ENCODE assay signal across 18 cellular contexts in genomic region chr2:197181491-197181890, GRCh38.
DNase-seq lines count a peak whose midpoint lies in the region; ATAC-seq and TF ChIP-seq lines count a peak whose summit lies in the region.
"Had no signal": no experiment of that assay in that cellular context is flagged by ENCODE, and none has a peak within 500 bp of the region (broad histone marks: within the 10 kb centered on the region; RNA-seq: fewer than 3 reads in every experiment).

No MANE protein-coding gene starts in this region.

- H3K4me1 Mint-ChIP-seq in activated B cell treated with CpG ODN at 0.5 μM for 24 hours (peaks cover 58% of the 10 kb centered on the region), immature natural killer cell (peaks cover 70 to 86% of the 10 kb centered on the region in 2 donors)

- H3K27me3 ChIP-seq in AG04450 (ENCODE audit: control insufficient read depth, insufficient read depth, low read length) = no peaks in the 10 kb centered on the region
- H3K27me3 ChIP-seq: gastroesophageal sphincter, suprapubic skin had no signal

- H3K27ac Mint-ChIP-seq in activated B cell treated with CpG ODN at 0.5 μM for 24 hours (peak overlapping the region; percentile 21), immature natural killer cell (peak overlapping the region; percentile 3 to 83 (median 62))
- H3K27ac Mint-ChIP-seq: activated CD4-positive, alpha-beta T cell treated with anti-CD3 and anti-CD28 coated beads, Interleukin-2, amount 10 ng/mL, durations not matched to agents 24 days and 14 days; activated naive CD8-positive, alpha-beta T cell treated with anti-CD3 and anti-CD28 coated beads, Interleukin-2, amount 10 ng/mL, durations not matched to agents 7 days and 5 days; mesothelial cell of epicardium had no signal

- no peak overlapping the region for H3K4me3 ChIP-seq in AG04450 (ENCODE audit: low read depth, low read length)
- H3K4me3 ChIP-seq: gastroesophageal sphincter, suprapubic skin had no signal

- no peaks in the 10 kb centered on the region for H3K27me3 Mint-ChIP-seq in activated B cell treated with CpG ODN at 0.5 μM for 24 hours
- peaks cover 0 to 1% (median 0%) of the 10 kb centered on the region in 3 donors for H3K27me3 Mint-ChIP-seq in immature natural killer cell (ENCODE audit: low read depth in 3 of 3)
- H3K27me3 Mint-ChIP-seq: activated CD4-positive, alpha-beta T cell treated with anti-CD3 and anti-CD28 coated beads, Interleukin-2, amount 10 ng/mL, durations not matched to agents 24 days and 14 days; activated naive CD8-positive, alpha-beta T cell treated with anti-CD3 and anti-CD28 coated beads, Interleukin-2, amount 10 ng/mL, durations not matched to agents 7 days and 5 days had no signal

- no peaks in the 10 kb centered on the region for H3K9me3 Mint-ChIP-seq in activated B cell treated with CpG ODN at 0.5 μM for 24 hours
- H3K9me3 Mint-ChIP-seq in immature natural killer cell = no peaks in the 10 kb centered on the region
- H3K9me3 Mint-ChIP-seq: activated CD4-positive, alpha-beta T cell treated with anti-CD3 and anti-CD28 coated beads, Interleukin-2, amount 10 ng/mL, durations not matched to agents 24 days and 14 days; activated naive CD8-positive, alpha-beta T cell treated with anti-CD3 and anti-CD28 coated beads, Interleukin-2, amount 10 ng/mL, durations not matched to agents 7 days and 5 days had no signal

- peak overlapping the region; percentile 21 for H3K27ac ChIP-seq in AG04450 (ENCODE audit: low read depth, low read length)
- H3K27ac ChIP-seq: suprapubic skin had no signal

- H3K36me3 Mint-ChIP-seq in activated B cell treated with CpG ODN at 0.5 μM for 24 hours (ENCODE audit: low read depth) = peaks cover 73% of the 10 kb centered on the region
- peaks cover 3 to 15% (median 8%) of the 10 kb centered on the region in 3 donors for H3K36me3 Mint-ChIP-seq in immature natural killer cell
- H3K36me3 Mint-ChIP-seq: mesothelial cell of epicardium had no signal

- intact Hi-C loops in activated B cell treated with CpG ODN at 0.5 μM for 24 hours (cut with micrococcal nuclease) (no loop called here), sciatic nerve (cut with DNase I) (loop anchor here (5.0 to 10.0 kb wide), 3 partner anchors 193 to 529 kb away; partner anchors contain the start of gene PGAP1)

- no peak for ATAC-seq in activated B cell treated with CpG ODN at 0.5 μM for 24 hours (ENCODE audit: low read depth)
- no peak for ATAC-seq in HG03432 (IDR thresholded peaks at IDR 0.05; ENCODE audit: unreplicated experiment)
- ATAC-seq in sciatic nerve = no peak
- ATAC-seq: gastroesophageal sphincter had no signal

- TF ChIP-seq CTCF in AG04450 (IDR thresholded peaks at IDR 0.05; ENCODE audit: low read depth, low read length) (no peak), activated B cell treated with CpG ODN at 0.5 μM for 24 hours (IDR thresholded peaks at IDR 0.05) (no peak)

- POLR2A ChIA-PET in AG04450 (lab: Yijun Ruan, JAX) (no interaction called here), activated B cell treated with CpG ODN at 0.5 μM for 24 hours (lab: Charles Lee) (interaction anchor here (0.9 kb wide), 1 partner anchor 23 kb away, joined by 4 read pairs; no protein-coding TSS in a partner anchor)

- CTCF ChIA-PET in AG04450 (lab: Charles Lee) = interaction anchor here (1.6 to 3.6 kb wide), 4 partner anchors 10 to 68 kb away, joined by 5 to 22 read pairs (median 15); no protein-coding TSS in a partner anchor
- CTCF ChIA-PET in activated B cell treated with CpG ODN at 0.5 μM for 24 hours (lab: Charles Lee) = interaction anchor here (0.6 to 1.2 kb wide), 3 partner anchors 29 to 196 kb away, joined by 3 read pairs; no protein-coding TSS in a partner anchor

- H3K4me3 Mint-ChIP-seq in activated B cell treated with CpG ODN at 0.5 μM for 24 hours = no peak overlapping the region
- no peak overlapping the region for H3K4me3 Mint-ChIP-seq in immature natural killer cell
- H3K4me3 Mint-ChIP-seq: activated CD4-positive, alpha-beta T cell treated with anti-CD3 and anti-CD28 coated beads, Interleukin-2, amount 10 ng/mL, durations not matched to agents 24 days and 14 days; activated naive CD8-positive, alpha-beta T cell treated with anti-CD3 and anti-CD28 coated beads, Interleukin-2, amount 10 ng/mL, durations not matched to agents 7 days and 5 days; mesothelial cell of epicardium had no signal

- H3K9me3 ChIP-seq in AG04450 (ENCODE audit: control insufficient read depth, insufficient read depth, low read length) = no peaks in the 10 kb centered on the region
- H3K9me3 ChIP-seq: gastroesophageal sphincter, suprapubic skin had no signal

- DNase-seq in AG04450 (ENCODE audit: low read depth, low spot score) (no peak), EL (peak; percentile 35), activated B cell treated with CpG ODN at 0.5 μM for 24 hours (no peak), immature natural killer cell (no peak), activated gamma-delta T cell treated with Interleukin-2 at 50 U/mL for 16 hours (no peak), cerebellar cortex (ENCODE audit: low spot score) (no peak), sciatic nerve (ENCODE audit: low spot score) (no peak)
- DNase-seq: activated CD4-positive, alpha-beta T cell treated with anti-CD3 and anti-CD28 coated beads, Interleukin-2, amount 10 ng/mL, durations not matched to agents 24 days and 14 days; activated naive CD8-positive, alpha-beta T cell treated with anti-CD3 and anti-CD28 coated beads, Interleukin-2, amount 10 ng/mL, durations not matched to agents 7 days and 5 days; cortex of kidney; NCI-H1092; NCI-H524 treated with DMSO at 0.1 percent for 48 hours; stimulated activated CD4-positive, alpha-beta T cell treated with anti-CD3 and anti-CD28 coated beads, Interleukin-12 subunit alpha, Interleukin-12 subunit beta, amount 100 ng/mL, for 4 hours; SW 1271 had no signal
